In genomic region chr10:93553501-93554374, GRCh38 we compare ENCODE assay signal across 16 cellular contexts. TPM values are rescaled to one million over a fixed set of nuclear protein-coding genes. Genes with fewer than 3 reads are reported as not detected.
"Had no signal": no experiment of that assay in that cellular context is flagged by ENCODE, and none has a peak within 500 bp of the region (broad histone marks: within the 10 kb centered on the region; RNA-seq: fewer than 3 reads in every experiment).

No MANE protein-coding gene starts in this region.

- FAIRE-seq: colon, small intestine had no signal

- DNase-seq: activated CD4-positive, alpha-beta memory T cell treated with anti-CD3 and anti-CD28 coated beads for 36 hours; activated CD4-positive, alpha-beta T cell treated with anti-CD3 and anti-CD28 coated beads for 36 hours; activated CD8-positive, alpha-beta memory T cell treated with anti-CD3 and anti-CD28 coated beads, Interleukin-2, amount 10 ng/mL, durations not matched to agents 7 days and 5 days; activated naive CD4-positive, alpha-beta T cell treated with anti-CD3 and anti-CD28 coated beads, Interleukin-2, amount 50 U/mL, for 16 hours; activated T-cell treated with anti-CD3 and anti-CD28 coated beads, Interleukin-2, amount 50 U/mL, for 24 hours; adrenal gland; lower lobe of right lung; retina; stimulated activated CD4-positive, alpha-beta T cell treated with anti-CD3 and anti-CD28 coated beads, Interleukin-4, amount 100 ng/mL, for 4 hours; stimulated activated CD8-positive, alpha-beta memory T cell treated with anti-CD3 and anti-CD28 coated beads, Interleukin-4, amount 100 ng/mL, for 48 hours; T-helper 2 cell; trophoblast cell had no signal

- H3K4me3 ChIP-seq: adrenal gland, lower lobe of right lung had no signal

- H3K27ac ChIP-seq: adrenal gland, lower lobe of right lung had no signal

- H3K9me3 ChIP-seq: adrenal gland, lower lobe of right lung had no signal

- H3K27me3 ChIP-seq: adrenal gland had no signal

- H3K36me3 ChIP-seq: adrenal gland, lower lobe of right lung had no signal

- H3K4me1 ChIP-seq: adrenal gland, lower lobe of right lung had no signal

RNA-seq across cellular contexts. Expression of gene FFAR4, which starts 12.7 kb away (rescaled TPM):
- total RNA-seq: activated CD4-positive, alpha-beta memory T cell treated with anti-CD3 and anti-CD28 coated beads for 36 hours; activated CD4-positive, alpha-beta T cell treated with anti-CD3 and anti-CD28 coated beads for 36 hours; activated CD8-positive, alpha-beta memory T cell treated with anti-CD3 and anti-CD28 coated beads, Interleukin-2, amount 10 ng/mL, durations not matched to agents 7 days and 5 days; mesothelial cell of epicardium had no signal

RNA-seq across cellular contexts. Expression of gene RBP4, which starts 47.3 kb away (rescaled TPM):
- total RNA-seq: activated CD4-positive, alpha-beta memory T cell treated with anti-CD3 and anti-CD28 coated beads for 36 hours; activated CD4-positive, alpha-beta T cell treated with anti-CD3 and anti-CD28 coated beads for 36 hours; activated CD8-positive, alpha-beta memory T cell treated with anti-CD3 and anti-CD28 coated beads, Interleukin-2, amount 10 ng/mL, durations not matched to agents 7 days and 5 days had no signal

RNA-seq across cellular contexts. Expression of gene PDE6C, which starts 58.6 kb away (rescaled TPM):
- total RNA-seq: activated CD4-positive, alpha-beta memory T cell treated with anti-CD3 and anti-CD28 coated beads for 36 hours; activated CD4-positive, alpha-beta T cell treated with anti-CD3 and anti-CD28 coated beads for 36 hours; activated CD8-positive, alpha-beta memory T cell treated with anti-CD3 and anti-CD28 coated beads, Interleukin-2, amount 10 ng/mL, durations not matched to agents 7 days and 5 days; adrenal gland; esophagus mucosa; lower lobe of right lung; mesothelial cell of epicardium had no signal
- polyA plus RNA-seq: adrenal gland, small intestine had no signal
